16 cellular contexts compared by ENCODE assay signal in the genomic region with DNA sequence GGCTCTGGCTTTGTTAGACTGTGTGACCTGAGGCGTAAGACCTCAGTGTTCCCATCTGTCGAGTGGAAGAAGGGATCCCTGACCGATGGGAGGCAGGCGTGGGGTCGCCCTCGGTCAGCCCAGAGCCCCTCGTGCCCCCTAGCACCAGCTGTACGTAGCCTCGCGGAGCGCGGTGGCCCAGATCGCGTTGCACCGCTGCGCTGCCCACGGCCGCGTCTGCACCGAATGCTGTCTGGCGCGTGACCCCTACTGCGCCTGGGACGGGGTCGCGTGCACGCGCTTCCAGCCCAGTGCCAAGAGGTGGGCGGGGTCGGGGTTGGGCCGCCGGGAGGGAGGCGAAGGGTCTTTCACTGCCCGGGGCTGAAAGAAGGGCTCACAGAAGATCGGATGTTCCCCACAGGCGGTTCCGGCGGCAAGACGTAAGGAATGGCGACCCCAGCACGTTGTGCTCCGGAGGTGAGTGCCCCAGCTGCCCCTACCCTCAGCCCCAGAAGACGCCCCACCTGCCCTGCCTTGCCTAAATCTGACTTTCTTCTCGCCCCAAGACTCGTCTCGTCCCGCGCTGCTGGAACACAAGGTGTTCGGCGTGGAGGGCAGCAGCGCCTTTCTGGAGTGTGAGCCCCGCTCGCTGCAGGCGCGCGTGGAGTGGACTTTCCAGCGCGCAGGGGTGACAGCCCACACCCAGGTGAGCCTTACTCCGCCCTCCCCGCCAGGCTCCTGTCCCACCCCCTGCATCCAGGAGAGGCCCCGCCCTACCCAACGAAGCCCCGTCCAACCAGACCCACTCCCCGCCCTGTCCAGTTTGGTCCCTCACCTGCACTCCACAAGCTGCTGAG. TPM values are rescaled to one million over a fixed set of nuclear protein-coding genes. Genes with fewer than 3 reads are reported as not detected.
DNase-seq lines count a peak whose midpoint lies in the region; ATAC-seq and TF ChIP-seq lines count a peak whose summit lies in the region.
"Had no signal": no experiment of that assay in that cellular context is flagged by ENCODE, and none has a peak within 500 bp of the region (broad histone marks: within the 10 kb centered on the region; RNA-seq: fewer than 3 reads in every experiment).

No MANE protein-coding gene starts in this region.

- TF ChIP-seq CTCF in uterus (IDR thresholded peaks at IDR 0.05): no peak

- H3K27ac ChIP-seq in right cardiac atrium (ENCODE audit: low read length) (no peak overlapping the region), layer of hippocampus (ENCODE audit: low read depth, low read length) (peak overlapping the region; percentile 100), temporal lobe (ENCODE audit: low read depth, low read length) (peak overlapping the region; percentile 81), uterus (no peak overlapping the region)
- H3K27ac ChIP-seq: right atrium auricular region had no signal

- peaks cover 25% of the 10 kb centered on the region for H3K4me1 Mint-ChIP-seq in activated naive CD8-positive, alpha-beta T cell treated with anti-CD3 and anti-CD28 coated beads, Interleukin-2, amount 10 ng/mL, durations not matched to agents 7 days and 5 days

- no peaks in the 10 kb centered on the region for H3K36me3 Mint-ChIP-seq in activated naive CD8-positive, alpha-beta T cell treated with anti-CD3 and anti-CD28 coated beads, Interleukin-2, amount 10 ng/mL, durations not matched to agents 7 days and 5 days

- TF ChIP-seq POLR2A in uterus (IDR thresholded peaks at IDR 0.05): no peak

- peak overlapping the region; percentile 50 for H3K4me3 Mint-ChIP-seq in activated naive CD8-positive, alpha-beta T cell treated with anti-CD3 and anti-CD28 coated beads, Interleukin-2, amount 10 ng/mL, durations not matched to agents 7 days and 5 days

- peaks cover 40% of the 10 kb centered on the region for H3K27me3 Mint-ChIP-seq in activated naive CD8-positive, alpha-beta T cell treated with anti-CD3 and anti-CD28 coated beads, Interleukin-2, amount 10 ng/mL, durations not matched to agents 7 days and 5 days

- H3K27ac Mint-ChIP-seq in activated naive CD8-positive, alpha-beta T cell treated with anti-CD3 and anti-CD28 coated beads, Interleukin-2, amount 10 ng/mL, durations not matched to agents 7 days and 5 days: peak overlapping the region; percentile 21

- POLR2A ChIA-PET in activated naive CD8-positive, alpha-beta T cell treated with anti-CD3 and anti-CD28 coated beads, Interleukin-2, amount 10 ng/mL, durations not matched to agents 7 days and 5 days (lab: Charles Lee): interaction anchor here (0.6 to 1.0 kb wide), 4 partner anchors 12 to 81 kb away, joined by 3 to 10 read pairs (median 4); a partner anchor contains a TSS

- H3K4me3 ChIP-seq in right cardiac atrium (ENCODE audit: low read length) (no peak overlapping the region), uterus (no peak overlapping the region)
- H3K4me3 ChIP-seq: stomach had no signal

- no peak for ATAC-seq in right cardiac atrium
- ATAC-seq in left cardiac atrium: no peak
- ATAC-seq in activated naive CD8-positive, alpha-beta T cell treated with anti-CD3 and anti-CD28 coated beads, Interleukin-2, amount 10 ng/mL, durations not matched to agents 7 days and 5 days (ENCODE audit: low read depth): no peak

- no peaks in the 10 kb centered on the region for H3K9me3 Mint-ChIP-seq in activated naive CD8-positive, alpha-beta T cell treated with anti-CD3 and anti-CD28 coated beads, Interleukin-2, amount 10 ng/mL, durations not matched to agents 7 days and 5 days

- H3K36me3 ChIP-seq in uterus: no peaks in the 10 kb centered on the region
- H3K36me3 ChIP-seq: right atrium auricular region had no signal

- H3K27me3 ChIP-seq in right cardiac atrium (ENCODE audit: control insufficient read depth, insufficient read depth) (no peaks in the 10 kb centered on the region), layer of hippocampus (ENCODE audit: control insufficient read depth, insufficient read depth, low read length) (peaks cover 2% of the 10 kb centered on the region), uterus (no peaks in the 10 kb centered on the region)
- H3K27me3 ChIP-seq: right atrium auricular region had no signal

- peak in 2 of 3 donors; percentile 45 to 64 for DNase-seq in right cardiac atrium
- no peak for DNase-seq in left cardiac atrium
- DNase-seq in activated naive CD8-positive, alpha-beta T cell treated with anti-CD3 and anti-CD28 coated beads, Interleukin-2, amount 10 ng/mL, durations not matched to agents 7 days and 5 days: no peak
- DNase-seq in NCI-H1417 (lab: John Stamatoyannopoulos, UW): no peak
- DNase-seq in uterus: no peak
- DNase-seq in HT-29 (ENCODE audit: low spot score): no peak
- DNase-seq: activated gamma-delta T cell treated with Interleukin-2 at 50 U/mL for 16 hours; EL; GOT3; NCI-H2171 treated with DMSO at 0.1 percent for 48 hours; stimulated activated CD4-positive, alpha-beta T cell treated with anti-CD3 and anti-CD28 coated beads, Interleukin-4, amount 100 ng/mL, for 4 hours; stomach had no signal

- H3K4me1 ChIP-seq in right cardiac atrium (ENCODE audit: control insufficient read depth, insufficient read depth, low read length) (peaks cover 2% of the 10 kb centered on the region), uterus (peaks cover 0 to 12% of the 10 kb centered on the region in 2 donors)

- intact Hi-C loops in right cardiac atrium (cut with DNase I) (loop anchor here in 3 of 4 donors (2.0 to 10.0 kb wide), 2 partner anchors 49 to 151 kb away; no protein-coding TSS in a partner anchor), left cardiac atrium (cut with DNase I) (loop anchor here in 1 of 2 donors (2.0 kb wide), 1 partner anchor 49 kb away; no protein-coding TSS in a partner anchor), uterus (cut with DNase I; ENCODE audit: low total_unique reads) (loop anchor here (5.0 kb wide), 1 partner anchor 83 kb away; a partner anchor contains a TSS)

- no peaks in the 10 kb centered on the region for H3K9me3 ChIP-seq in right cardiac atrium (ENCODE audit: control insufficient read depth, low read length)
- no peaks in the 10 kb centered on the region for H3K9me3 ChIP-seq in uterus
- H3K9me3 ChIP-seq: right atrium auricular region, stomach had no signal

- 35% methylated on average over 64 of the region's 64 CpGs for WGBS in right cardiac atrium

RNA-seq across cellular contexts. Expression of a gene that starts 3.5 kb away (rescaled TPM):
- total RNA-seq in right cardiac atrium (10 to 100 TPM in 2 of 4 donors, 1 to 10 TPM in 2; 1.4 to 15.7 (median 8.0) TPM), left cardiac atrium (1 to 10 TPM; 1.4 to 6.6 TPM), temporal lobe (not detected), uterus (1 to 10 TPM in 1 of 4 donors, under 1 TPM in 1, not detected in 2; 0.90 to 1.5 TPM)
- 14.6 TPM for polyA plus RNA-seq in right cardiac atrium
- total RNA-seq in activated naive CD8-positive, alpha-beta T cell treated with anti-CD3 and anti-CD28 coated beads, Interleukin-2, amount 10 ng/mL, durations not matched to agents 7 days and 5 days: not detected
- not detected in 2 replicates for total RNA-seq in HT-29 (2014; rRNA removed; shearing (Covaris generic))
- total RNA-seq: SK-MEL-5, stomach had no signal

RNA-seq across cellular contexts. Expression of a gene that starts 6.4 kb away (rescaled TPM):
- total RNA-seq in right cardiac atrium (10 to 100 TPM; 19.2 to 33.9 (median 29.3) TPM), left cardiac atrium (10 to 100 TPM; 14.3 to 32.6 TPM), temporal lobe (3.2 TPM), uterus (100 to 1,000 TPM in 1 of 4 donors, 10 to 100 TPM in 3; 24.1 to 113 (median 77.2) TPM)
- 35.7 TPM for polyA plus RNA-seq in right cardiac atrium
- total RNA-seq in activated naive CD8-positive, alpha-beta T cell treated with anti-CD3 and anti-CD28 coated beads, Interleukin-2, amount 10 ng/mL, durations not matched to agents 7 days and 5 days: 1 to 10 TPM in 1 of 2 experiments, under 1 TPM in 1; 0.36 to 1.0 TPM
- total RNA-seq in HT-29 (2014; rRNA removed; shearing (Covaris generic)): 87.7 and 94.2 TPM in 2 replicates

RNA-seq across cellular contexts. Expression of a gene that starts 16.9 kb away (rescaled TPM):
- 10 to 100 TPM; 51.0 to 67.6 (median 56.9) TPM for total RNA-seq in right cardiac atrium
- polyA plus RNA-seq in right cardiac atrium: 50.9 TPM
- total RNA-seq in left cardiac atrium: 10 to 100 TPM; 53.1 to 68.8 TPM
- total RNA-seq in activated naive CD8-positive, alpha-beta T cell treated with anti-CD3 and anti-CD28 coated beads, Interleukin-2, amount 10 ng/mL, durations not matched to agents 7 days and 5 days: 10 to 100 TPM; 50.0 to 59.0 TPM
- 10.8 TPM for total RNA-seq in temporal lobe
- total RNA-seq in uterus: 10 to 100 TPM; 14.1 to 81.5 (median 25.1) TPM
- 175 and 177 TPM in 2 replicates for total RNA-seq in HT-29 (2014; rRNA removed; shearing (Covaris generic))

RNA-seq across cellular contexts. Expression of a gene that starts 23.8 kb away (rescaled TPM):
- total RNA-seq in right cardiac atrium: 1 to 10 TPM; 1.1 to 2.4 (median 1.7) TPM
- 2.9 TPM for polyA plus RNA-seq in right cardiac atrium
- total RNA-seq in left cardiac atrium: 1 to 10 TPM; 1.7 to 1.8 TPM
- 1 to 10 TPM; 5.9 to 7.0 TPM for total RNA-seq in activated naive CD8-positive, alpha-beta T cell treated with anti-CD3 and anti-CD28 coated beads, Interleukin-2, amount 10 ng/mL, durations not matched to agents 7 days and 5 days
- total RNA-seq in temporal lobe: 4.9 TPM
- 1 to 10 TPM in 3 of 4 donors, not detected in 1; 1.9 to 3.9 (median 3.3) TPM for total RNA-seq in uterus
- 8.3 and 12.7 TPM in 2 replicates for total RNA-seq in HT-29 (2014; rRNA removed; shearing (Covaris generic))

RNA-seq across cellular contexts. Expression of a gene that starts 23.8 kb away (rescaled TPM):
- 10 to 100 TPM in 1 of 4 donors, 1 to 10 TPM in 3; 8.1 to 11.5 (median 8.7) TPM for total RNA-seq in right cardiac atrium
- 11.3 TPM for polyA plus RNA-seq in right cardiac atrium
- 1 to 10 TPM; 5.8 to 7.2 TPM for total RNA-seq in left cardiac atrium
- total RNA-seq in activated naive CD8-positive, alpha-beta T cell treated with anti-CD3 and anti-CD28 coated beads, Interleukin-2, amount 10 ng/mL, durations not matched to agents 7 days and 5 days: 10 to 100 TPM; 34.3 to 37.7 TPM
- total RNA-seq in temporal lobe: 1.5 TPM
- total RNA-seq in uterus: 10 to 100 TPM in 3 of 4 donors, 1 to 10 TPM in 1; 4.7 to 33.5 (median 24.0) TPM
- 14.2 and 15.3 TPM in 2 replicates for total RNA-seq in HT-29 (2014; rRNA removed; shearing (Covaris generic))

Comparison
In these comparisons a context has a peak if more than half of its experiments do, and no peak if none do; other contexts are left out.
1. DNase-seq: peak in right cardiac atrium (2 of 3); none in left cardiac atrium (single experiment), activated naive CD8-positive, alpha-beta T cell treated with anti-CD3 and anti-CD28 coated beads, Interleukin-2, amount 10 ng/mL, durations not matched to agents 7 days and 5 days (single experiment), NCI-H1417 (0 of 3), uterus (0 of 2) and HT-29 (single experiment).
2. H3K27ac ChIP-seq: peak in layer of hippocampus (single experiment) and temporal lobe (single experiment); none in right cardiac atrium (single experiment) and uterus (0 of 2).